ENCODE assay signal across 19 cellular contexts in the genomic region with DNA sequence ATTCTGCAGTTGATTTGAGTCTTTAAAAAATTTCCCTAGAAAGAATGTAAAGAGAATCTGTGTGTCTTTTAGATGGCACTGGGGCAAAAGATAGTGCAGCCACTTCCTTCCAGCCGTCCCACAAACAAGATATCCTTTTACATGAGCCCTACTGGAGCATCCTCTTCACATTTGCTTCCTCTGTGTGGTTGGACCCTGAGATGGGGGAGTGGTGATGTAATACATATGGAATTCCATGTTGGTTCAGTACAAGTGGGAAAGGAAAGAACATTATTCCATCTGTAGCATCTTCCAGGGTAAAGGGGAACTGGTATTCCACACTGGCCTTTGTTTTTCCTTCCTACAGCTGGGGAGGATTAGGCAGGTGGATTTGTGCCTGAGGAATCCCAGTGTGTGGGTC.
DNase-seq lines count a peak whose midpoint lies in the region; ATAC-seq and TF ChIP-seq lines count a peak whose summit lies in the region.
"Had no signal": no experiment of that assay in that cellular context is flagged by ENCODE, and none has a peak within 500 bp of the region (broad histone marks: within the 10 kb centered on the region; RNA-seq: fewer than 3 reads in every experiment).

No MANE protein-coding gene starts in this region.

- H3K27me3 Mint-ChIP-seq in chondrocyte (ENCODE audit: low read depth) (no peaks in the 10 kb centered on the region), nephron (ENCODE audit: low read depth) (no peaks in the 10 kb centered on the region)
- H3K27me3 Mint-ChIP-seq: progenitor cell of endocrine pancreas had no signal

- peak overlapping the region; percentile 29 for H3K27ac Mint-ChIP-seq in chondrocyte (ENCODE audit: unreplicated experiment)
- H3K27ac Mint-ChIP-seq in nephron: peak overlapping the region in 2 of 3 experiments; percentile 23 to 68
- H3K27ac Mint-ChIP-seq: B cell; naive thymus-derived CD4-positive, alpha-beta T cell had no signal

- H3K36me3 Mint-ChIP-seq in chondrocyte (ENCODE audit: low read depth) (no peaks in the 10 kb centered on the region), nephron (ENCODE audit: low read depth) (peaks cover 10% of the 10 kb centered on the region)

- H3K9me3 Mint-ChIP-seq in chondrocyte (ENCODE audit: low read depth) (peaks cover 3% of the 10 kb centered on the region), nephron (no peaks in the 10 kb centered on the region)

- no peak overlapping the region for H3K4me3 ChIP-seq in H7 (ENCODE audit: insufficient read depth, low read depth, low read length)
- H3K4me3 ChIP-seq: adrenal gland, lower lobe of right lung had no signal

- H3K4me1 Mint-ChIP-seq in chondrocyte (ENCODE audit: low read depth) (peaks cover 21% of the 10 kb centered on the region), nephron (peaks cover 28% of the 10 kb centered on the region)
- H3K4me1 Mint-ChIP-seq: B cell had no signal

- no peaks in the 10 kb centered on the region for H3K36me3 ChIP-seq in H7 (replicated peaks; ENCODE audit: control insufficient read depth, insufficient read depth, low read length)
- H3K36me3 ChIP-seq: adrenal gland, lower lobe of right lung had no signal

- H3K27me3 ChIP-seq in H7 (ENCODE audit: control insufficient read depth, insufficient read depth, low read length): no peaks in the 10 kb centered on the region
- H3K27me3 ChIP-seq: adrenal gland had no signal

- no peak for ATAC-seq in GM18909 (IDR thresholded peaks at IDR 0.05; ENCODE audit: poor library complexity, unreplicated experiment)
- ATAC-seq in GM21619 (IDR thresholded peaks at IDR 0.05; ENCODE audit: unreplicated experiment): no peak
- ATAC-seq: esophagus mucosa; lower lobe of right lung; naive thymus-derived CD4-positive, alpha-beta T cell had no signal

- TF ChIP-seq CTCF in chondrocyte (IDR thresholded peaks at IDR 0.05) (no peak), nephron (IDR thresholded peaks at IDR 0.05; ENCODE audit: unreplicated experiment in 3 of 3) (no peak)

- DNase-seq in EL (peak; percentile 23), HT1080 (ENCODE audit: low read depth) (peak; percentile 85), chondrocyte (ENCODE audit: low spot score) (no peak), H7 (no peak)
- no peak for DNase-seq in stimulated activated CD4-positive, alpha-beta T cell treated with anti-CD3 and anti-CD28 coated beads, Interleukin-2, amount 100 ng/mL, for 24 hours
- DNase-seq: activated CD4-positive, alpha-beta T cell treated with anti-CD3 and anti-CD28 coated beads for 48 hours; activated CD8-positive, alpha-beta memory T cell treated with anti-CD3 and anti-CD28 coated beads, Interleukin-2, amount 50 U/mL, for 4 hours; activated gamma-delta T cell; adrenal gland; lower lobe of right lung; naive thymus-derived CD4-positive, alpha-beta T cell; NK-92 treated with Interleukin-12 subunit alpha and Interleukin-12 subunit beta, amount 100 ng/mL, for 24 hours; RPMI8226 had no signal

- H3K4me3 Mint-ChIP-seq in chondrocyte (ENCODE audit: unreplicated experiment) (no peak overlapping the region), nephron (no peak overlapping the region)
- H3K4me3 Mint-ChIP-seq: B cell; naive thymus-derived CD4-positive, alpha-beta T cell had no signal

Comparison
In these comparisons a context has a peak if more than half of its experiments do, and no peak if none do; other contexts are left out.
1. DNase-seq: peak in EL (single experiment) and HT1080 (single experiment); none in chondrocyte (single experiment), stimulated activated CD4-positive, alpha-beta T cell treated with anti-CD3 and anti-CD28 coated beads, Interleukin-2, amount 100 ng/mL, for 24 hours (0 of 2) and H7 (single experiment).